20 cellular contexts compared by ENCODE assay signal in the genomic region with DNA sequence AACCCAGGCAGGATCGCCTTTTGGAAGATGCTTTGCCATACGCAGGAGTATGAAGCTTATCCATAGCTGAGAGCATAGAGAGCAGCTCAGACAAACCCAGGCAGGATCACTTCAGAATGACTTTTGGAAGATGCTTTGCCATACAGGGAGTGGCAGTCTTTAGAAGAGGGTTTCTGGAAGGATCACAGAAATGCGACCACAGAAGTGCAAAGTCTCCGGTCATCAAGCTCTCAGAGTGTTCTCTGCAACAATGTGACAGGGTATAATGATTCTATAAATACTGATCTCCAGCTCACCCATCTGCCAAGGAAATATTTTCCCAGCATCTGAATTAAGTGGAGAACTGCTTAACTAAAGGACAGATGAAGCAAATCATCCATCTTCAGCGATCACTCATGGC.
DNase-seq lines count a peak whose midpoint lies in the region; ATAC-seq and TF ChIP-seq lines count a peak whose summit lies in the region.
"Had no signal": no experiment of that assay in that cellular context is flagged by ENCODE, and none has a peak within 500 bp of the region (broad histone marks: within the 10 kb centered on the region; RNA-seq: fewer than 3 reads in every experiment).

No MANE protein-coding gene starts in this region.

- H3K27me3 ChIP-seq in ascending aorta (no peaks in the 10 kb centered on the region), left ventricle myocardium inferior (ENCODE audit: low read depth) (no peaks in the 10 kb centered on the region), thoracic aorta (replicated peaks; ENCODE audit: insufficient read depth) (no peaks in the 10 kb centered on the region)
- H3K27me3 ChIP-seq: suprapubic skin had no signal

- TF ChIP-seq CTCF in ascending aorta (IDR thresholded peaks at IDR 0.05) = no peak
- TF ChIP-seq CTCF in left ventricle myocardium inferior (IDR thresholded peaks at IDR 0.05; ENCODE audit: borderline replicate concordance) = no peak
- TF ChIP-seq CTCF in thoracic aorta (IDR thresholded peaks at IDR 0.05) = no peak

- H3K27ac ChIP-seq in ascending aorta (peak overlapping the region; percentile 79 to 81), left ventricle myocardium inferior (replicated peaks) (peak overlapping the region; percentile 85), thoracic aorta (peak overlapping the region; percentile 81 to 88)
- H3K27ac ChIP-seq: GM23248, SK-N-MC had no signal

- no peaks in the 10 kb centered on the region for H3K36me3 ChIP-seq in ascending aorta
- no peaks in the 10 kb centered on the region for H3K36me3 ChIP-seq in left ventricle myocardium inferior
- no peaks in the 10 kb centered on the region for H3K36me3 ChIP-seq in thoracic aorta
- H3K36me3 ChIP-seq: suprapubic skin had no signal

- DNase-seq in NCI-H2227 (lab: John Stamatoyannopoulos, UW; ENCODE audit: unreplicated experiment) = peak; percentile 15
- DNase-seq in ascending aorta (ENCODE audit: low spot score in 2 of 2) = no peak
- DNase-seq in left ventricle myocardium inferior = no peak
- DNase-seq in thoracic aorta (ENCODE audit: low spot score) = no peak
- DNase-seq in GDM1 (lab: John Stamatoyannopoulos, UW) = no peak
- DNase-seq: activated CD4-positive, alpha-beta T cell treated with anti-CD3 and anti-CD28 coated beads for 1 hour; activated CD8-positive, alpha-beta memory T cell treated with anti-CD3 and anti-CD28 coated beads for 24 hours; activated gamma-delta T cell; activated T-cell treated with anti-CD3 and anti-CD28 coated beads, Interleukin-2, amount 50 U/mL, for 1 hour; EL; GM23248; kidney glomerular epithelial cell; NCI-H1417 treated with DMSO at 0.1 percent for 48 hours; NCI-H2107; NCI-H69; RPMI8226 had no signal

- peaks cover 9 to 20% of the 10 kb centered on the region in 2 donors for H3K4me1 ChIP-seq in ascending aorta
- H3K4me1 ChIP-seq in left ventricle myocardium inferior = peaks cover 35% of the 10 kb centered on the region
- H3K4me1 ChIP-seq in thoracic aorta (ENCODE audit: control insufficient read depth in 1 of 2, low read depth in 2 of 2) = peaks cover 18 to 41% of the 10 kb centered on the region in 2 donors
- H3K4me1 ChIP-seq: suprapubic skin had no signal

- H3K4me3 ChIP-seq in ascending aorta (peak overlapping the region in 1 of 2 donors; percentile 0), left ventricle myocardium inferior (peak overlapping the region; percentile 34), thoracic aorta (no peak overlapping the region)
- H3K4me3 ChIP-seq: GM23248, SK-N-MC, suprapubic skin had no signal

- intact Hi-C loops in ascending aorta (cut with DNase I) (no loop called here), left ventricle myocardium inferior (cut with micrococcal nuclease) (no loop called here)

- ATAC-seq in thoracic aorta (ENCODE audit: insufficient number of reproducible peaks, low FRiP score, low read depth) (no peak), HG03045 (IDR thresholded peaks at IDR 0.05; ENCODE audit: unreplicated experiment) (no peak), GM21619 (IDR thresholded peaks at IDR 0.05; ENCODE audit: unreplicated experiment) (no peak)

- peaks cover 0 to 2% of the 10 kb centered on the region in 2 donors for H3K9me3 ChIP-seq in ascending aorta
- peaks cover 3% of the 10 kb centered on the region for H3K9me3 ChIP-seq in left ventricle myocardium inferior (replicated peaks)
- peaks cover under 1% of the 10 kb centered on the region for H3K9me3 ChIP-seq in thoracic aorta
- H3K9me3 ChIP-seq: suprapubic skin had no signal
